7 cellular contexts compared by ENCODE assay signal in the genomic region with DNA sequence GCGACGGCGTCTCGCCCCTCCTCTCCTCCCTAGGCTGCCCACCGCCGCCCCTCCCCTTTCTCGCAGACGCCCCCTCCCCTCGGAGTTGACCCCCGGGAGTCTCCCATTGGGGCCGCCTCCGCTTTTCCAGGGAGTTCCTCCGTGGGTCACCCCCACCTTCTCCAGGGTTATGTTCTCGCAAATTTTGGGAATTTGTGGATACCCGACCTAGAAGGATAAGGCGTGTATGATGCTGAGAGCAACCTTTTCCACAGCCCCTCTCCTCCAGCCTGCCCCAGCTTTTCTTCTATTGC. TPM values are rescaled to one million over a fixed set of nuclear protein-coding genes. Genes with fewer than 3 reads are reported as not detected.
A peak's percentile ranks its signal among the peaks of the same experiment; 100 is the strongest.
DNase-seq lines count a peak whose midpoint lies in the region; ATAC-seq, FAIRE-seq and TF ChIP-seq lines count a peak whose summit lies in the region.

No MANE protein-coding gene starts in this region.

- no peaks in the 10 kb centered on the region for H3K9me3 ChIP-seq in GM12878 (replicated peaks; ENCODE audit: control insufficient read depth, insufficient read depth, low read length)
- no peaks in the 10 kb centered on the region for H3K9me3 ChIP-seq in testis

- H3K4me3 ChIP-seq in LNCaP clone FGC (ENCODE audit: low read depth, low read length) (peak overlapping the region; percentile 55), GM12878 (peak overlapping the region; percentile 60; the same call in 1 of the 2 replicates), testis (peak overlapping the region; percentile 85 to 92)

- ATAC-seq in GM12878, result no peak
- ATAC-seq in HG02678 (IDR thresholded peaks at IDR 0.05; ENCODE audit: unreplicated experiment), result no peak
- ATAC-seq in HG02840 (IDR thresholded peaks at IDR 0.05; ENCODE audit: low FRiP score, unreplicated experiment), result no peak

- WGBS in GM12878 (ENCODE audit: insufficient coverage, insufficient replicate concordance, low lambda C conversion rate, missing lambda C conversion rate), result 0% methylated on average over 4 of the region's 16 CpGs
- 4 to 8% methylated on average over 4 to 8 of the region's 16 CpGs for WGBS in testis, 2 donors

- SMC1A ChIA-PET in GM12878 (lab: Charles Lee; ENCODE audit: uncharacterized antibody, unreplicated experiment), result interaction anchor here (1.0 to 4.9 kb wide), 7 partner anchors 29 to 199 kb away, joined by 3 to 27 read pairs (median 3); partner anchors contain the start of gene LPAR6

- POLR2A ChIA-PET in GM12878 (lab: Charles Lee), result interaction anchor here (1.0 to 1.3 kb wide), 3 partner anchors 37 to 45 kb away, joined by 3 to 4 read pairs (median 4); no protein-coding TSS in a partner anchor

- TF ChIP-seq CTCF in LNCaP clone FGC (IDR thresholded peaks at IDR 0.05; ENCODE audit: control insufficient read depth, extremely low read depth, insufficient read depth) (no peak), GM12878 (IDR thresholded peaks at IDR 0.05 in 2 of 3, conservative IDR thresholded peaks at IDR 0.05 in 1 of 3; ENCODE audit: control insufficient read depth in 2 of 3, extremely low read depth in 1 of 3, insufficient read depth in 1 of 3, low read depth in 3 of 3, low read length in 3 of 3) (no peak), testis (IDR thresholded peaks at IDR 0.05) (no peak)

- peak overlapping the region; percentile 74 for H3K9ac ChIP-seq in GM12878 (ENCODE audit: control insufficient read depth, insufficient read depth, low read length)

- no peak for TF ChIP-seq EP300 in GM12878 (IDR thresholded peaks at IDR 0.05; ENCODE audit: borderline replicate concordance in 1 of 2, control insufficient read depth in 1 of 2, low read depth in 2 of 2, low read length in 2 of 2)

- H2AFZ ChIP-seq in GM12878 (ENCODE audit: control insufficient read depth, low read depth, low read length), result peak overlapping the region; percentile 87

- in situ Hi-C loops in GM12878 (cut with MboI), result no loop called here

- CTCF ChIA-PET in GM12878 (lab: Yijun Ruan, JAX), result interaction anchor here (0.7 to 2.3 kb wide), 10 partner anchors 10 to 1257 kb away, joined by 3 to 11 read pairs (median 4); no protein-coding TSS in a partner anchor

- H3K4me2 ChIP-seq in GM12878 (ENCODE audit: control insufficient read depth, insufficient read depth), result peak overlapping the region; percentile 94

- H3K27ac ChIP-seq in GM12878 (ENCODE audit: control insufficient read depth, insufficient read depth) (peak overlapping the region; percentile 93), layer of hippocampus (ENCODE audit: low read depth, low read length) (peak overlapping the region; percentile 98), testis (peak overlapping the region; percentile 97)

- DNase-seq in LNCaP clone FGC (ENCODE audit: low read depth) (no peak), GM12878 (ENCODE audit: low read depth, low spot score) (no peak), testis (no peak), amniotic stem cell (lab: John Stamatoyannopoulos, UW) (no peak)

- H3K27me3 ChIP-seq in GM12878 (replicated peaks in 1 of 2; ENCODE audit: control insufficient read depth in 2 of 2, insufficient read depth in 2 of 2, low read length in 1 of 2) (no peaks in the 10 kb centered on the region), layer of hippocampus (ENCODE audit: control insufficient read depth, insufficient read depth, low read length) (no peaks in the 10 kb centered on the region), testis (no peaks in the 10 kb centered on the region)

- H3K79me2 ChIP-seq in GM12878 (ENCODE audit: control insufficient read depth, insufficient read depth, low read length), result peaks cover 38% of the 10 kb centered on the region

- RAD21 ChIA-PET in GM12878 (lab: Charles Lee; ENCODE audit: unreplicated experiment), result interaction anchor here (1.0 to 3.1 kb wide), 9 partner anchors 9 to 229 kb away, joined by 3 to 30 read pairs (median 4); no protein-coding TSS in a partner anchor

- H3K36me3 ChIP-seq in GM12878 (ENCODE audit: control insufficient read depth in 2 of 2, insufficient read depth in 2 of 2, low read length in 1 of 2) (no peaks in the 10 kb centered on the region), testis (ENCODE audit: low read depth, missing control alignments) (no peaks in the 10 kb centered on the region)

- TF ChIP-seq POLR2A in GM12878 (IDR thresholded peaks at IDR 0.05; ENCODE audit: low read depth, low read length) (no peak), testis (IDR thresholded peaks at IDR 0.05) (no peak)

- no peak for TF ChIP-seq RAD21 in GM12878 (IDR thresholded peaks at IDR 0.05; ENCODE audit: insufficient read depth, low read depth, low read length)

- no peaks in the 10 kb centered on the region for H4K20me1 ChIP-seq in GM12878 (ENCODE audit: control insufficient read depth, insufficient read depth)

- BruUV-seq in GM12878 (replicated peaks; lab: Mats Ljungman, UMichigan), result no TSS peak

- peaks cover 26% of the 10 kb centered on the region for H3K4me1 ChIP-seq in GM12878 (ENCODE audit: control insufficient read depth, insufficient read depth, low read length)
- no peaks in the 10 kb centered on the region for H3K4me1 ChIP-seq in testis

- intact Hi-C loops in GM12878 (cut with micrococcal nuclease; ENCODE audit: unreplicated experiment) (loop anchor here (2.0 kb wide), 1 partner anchor 30 kb away; no protein-coding TSS in a partner anchor), testis (cut with DNase I; ENCODE audit: low total_unique reads) (no loop called here)

- no peak for FAIRE-seq in GM12878 (lab: Jason Lieb, UNC)

TF ChIP-seq in GM12878, 131 proteins besides CTCF, POLR2A, EP300 and RAD21:
- TF ChIP-seq IKZF2 (IDR thresholded peaks at IDR 0.05), result peak in 1 of 2 experiments; percentile 24; a peak in 1 of 4 replicates
- TF ChIP-seq MTA2 (IDR thresholded peaks at IDR 0.05; ENCODE audit: low read depth), result 0 out of 2 replicates have a peak, but pooled peaks have one; percentile 19
- TF ChIP-seq TARDBP (IDR thresholded peaks at IDR 0.05; ENCODE audit: borderline replicate concordance), result no peak

RNA-seq across cellular contexts. Expression of gene RCBTB2, which starts 0.3 kb away (rescaled TPM):
- total RNA-seq in GM12878 (2013; cell fraction: nucleolus; rRNA removed), result 2.7 and 4.2 TPM in 2 replicates
- total RNA-seq in GM12878 (2014; rRNA removed) (5.0 and 6.9 TPM in 2 replicates), GM12878 (2014; rRNA removed; fragmentation: Illumina TruSeq; extraction: Trizol) (6.9 and 8.3 TPM in 2 replicates), GM12878 (2021) (5.9 and 7.7 TPM in 2 replicates), testis (10 to 100 TPM in 1 of 2 donors, 1 to 10 TPM in 1; 10.0 to 12.2 TPM)
- polyA plus RNA-seq in GM12878 (2011; ENCODE audit: low read depth), result 9.4 TPM
- polyA plus RNA-seq in GM12878 (2011; rRNA removed) (9.8 and 15.3 TPM in 2 replicates), GM12878 (2014; fragmentation: Illumina TruSeq; extraction: Trizol) (7.4 and 8.7 TPM in 2 replicates), GM12878 (2014; fragmentation: Nextera tagmentation; extraction: Ambion mirVana) (10 to 100 TPM in 1 of 2 experiments, 1 to 10 TPM in 1; 8.7 to 10.4 TPM), GM12878 (2014; rRNA removed) (7.5 and 7.7 TPM in 2 replicates), GM12878 (2016; fragmentation: Nextera tagmentation; extraction: Ambion mirVana) (10 to 100 TPM; 15.8 to 16.0 TPM), testis (ENCODE audit: insufficient read depth, low read depth, low replicate concordance) (15.6 TPM)
- 3.9 and 5.7 TPM in 2 replicates for polyA plus RNA-seq in GM12878 (2011; cell fraction: cytosol; rRNA removed)
- polyA plus RNA-seq in GM12878 (2011; cell fraction: nucleus; rRNA removed), result 14.0 and 14.2 TPM in 2 replicates
- polyA plus RNA-seq in GM12878 (2012), result 9.5 and 16.1 TPM in 2 replicates
- polyA minus RNA-seq in GM12878 (2011; rRNA and poly(A)+ RNA removed), result 6.9 and 8.3 TPM in 2 replicates
- 1.6 and 1.9 TPM in 2 replicates for polyA minus RNA-seq in GM12878 (2011; cell fraction: cytosol; rRNA and poly(A)+ RNA removed)
- 2.9 and 3.6 TPM in 2 replicates for polyA minus RNA-seq in GM12878 (2011; cell fraction: nucleus; rRNA and poly(A)+ RNA removed)
